In the genomic region with DNA sequence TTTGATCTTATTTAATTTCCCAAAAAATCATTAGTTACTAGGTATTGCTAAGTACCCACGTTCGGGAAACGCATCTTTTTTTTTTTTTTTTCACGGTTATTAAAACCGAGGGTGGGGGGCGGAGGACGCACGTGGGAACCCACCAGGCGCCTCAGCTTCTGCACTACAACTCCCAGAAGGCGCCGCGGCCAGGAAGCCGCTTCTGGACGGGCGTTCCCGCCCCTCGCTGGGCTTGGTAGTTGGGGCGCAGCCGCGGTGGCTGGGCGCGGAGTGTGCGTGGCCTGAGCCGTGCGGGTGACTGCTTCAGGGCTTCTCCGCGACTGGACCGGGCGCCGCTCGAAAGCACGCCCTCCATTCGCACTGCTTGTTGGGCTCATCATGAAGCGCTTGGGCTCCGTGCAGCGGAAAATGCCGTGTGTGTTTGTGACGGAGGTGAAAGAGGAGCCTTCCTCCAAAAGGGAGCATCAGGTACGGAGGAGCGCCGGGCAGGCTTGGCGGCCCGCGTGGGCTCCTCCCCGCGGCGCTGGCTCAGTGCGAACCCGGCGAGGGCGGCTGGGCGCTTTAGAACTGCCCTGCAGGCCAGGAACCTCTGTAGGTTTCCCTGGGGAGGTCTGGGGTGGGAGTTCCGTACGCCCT, we compare ENCODE assay signal across 8 cellular contexts. TPM values are rescaled to one million over a fixed set of nuclear protein-coding genes. Genes with fewer than 3 reads are reported as not detected.
DNase-seq lines count a peak whose midpoint lies in the region; ATAC-seq and TF ChIP-seq lines count a peak whose summit lies in the region.

No MANE protein-coding gene starts in this region.

- peaks cover 25% of the 10 kb centered on the region for H3K4me1 Mint-ChIP-seq in Calu3 (ENCODE audit: low read depth, unreplicated experiment)

- H3K9me3 ChIP-seq in HUES48 (ENCODE audit: control insufficient read depth, insufficient read depth, low read length) (no peaks in the 10 kb centered on the region), NT2/D1 (ENCODE audit: insufficient read depth, low read length) (peaks cover 6% of the 10 kb centered on the region; the same call in 1 of the 2 replicates)

- peaks cover 8% of the 10 kb centered on the region for H3K9me3 Mint-ChIP-seq in Calu3 (ENCODE audit: low read depth, unreplicated experiment)

- peaks cover 4% of the 10 kb centered on the region; the same call in 1 of the 2 replicates for H3K36me3 ChIP-seq in HUES48 (ENCODE audit: control insufficient read depth, insufficient read depth, low read length)
- peaks cover 10% of the 10 kb centered on the region for H3K36me3 ChIP-seq in NT2/D1 (ENCODE audit: insufficient read depth, insufficient read length, low read length)

- CTCF ChIA-PET in Calu3 (lab: Charles Lee) = interaction anchor here (0.6 kb wide), 2 partner anchors 557 to 1832 kb away, joined by 3 to 4 read pairs; no protein-coding TSS in a partner anchor

- peak overlapping the region; percentile 77 for H3K27ac Mint-ChIP-seq in Calu3 (ENCODE audit: unreplicated experiment)

- TF ChIP-seq CTCF in Calu3 (IDR thresholded peaks at IDR 0.05; ENCODE audit: unreplicated experiment) = no peak

- H3K9ac ChIP-seq in HUES48 (ENCODE audit: low read depth, low read length) (peak overlapping the region; percentile 79), NT2/D1 (ENCODE audit: insufficient read length, low read depth) (peak overlapping the region; percentile 98)

- peaks cover 20% of the 10 kb centered on the region for H3K36me3 Mint-ChIP-seq in Calu3 (ENCODE audit: insufficient read depth, unreplicated experiment)

- peak; percentile 100 for ATAC-seq in GM21423 (IDR thresholded peaks at IDR 0.05; ENCODE audit: unreplicated experiment)

- H3K4me1 ChIP-seq in HUES48 (ENCODE audit: control insufficient read depth, insufficient read depth, low read length) = peaks cover 25% of the 10 kb centered on the region
- H3K4me1 ChIP-seq in NT2/D1 (ENCODE audit: insufficient read depth, insufficient read length) = no peaks in the 10 kb centered on the region

- H3K4me3 Mint-ChIP-seq in Calu3 (ENCODE audit: low read depth, unreplicated experiment) = peak overlapping the region; percentile 99

- peak; percentile 90 for DNase-seq in Calu3
- DNase-seq in NT2/D1 (ENCODE audit: low read depth, low spot score) = peak; percentile 61
- peak; percentile 56 for DNase-seq in activated CD8-positive, alpha-beta memory T cell treated with anti-CD3 and anti-CD28 coated beads, Interleukin-2, amount 50 U/mL, for 24 hours (ENCODE audit: extremely low read depth)
- DNase-seq in epidermal melanocyte (ENCODE audit: insufficient read length, low spot score) = peak; percentile 67
- DNase-seq in middle frontal gyrus (ENCODE audit: extremely low spot score, low spot score) = peak; percentile 87
- DNase-seq in stimulated activated CD8-positive, alpha-beta memory T cell treated with anti-CD3 and anti-CD28 coated beads, Interleukin-2, amount 100 ng/mL, for 1 hour (ENCODE audit: low read depth in 2 of 2) = peak; percentile 65 to 74

- BruUV-seq in Calu3 (replicated peaks; lab: Mats Ljungman, UMichigan) = no TSS peak

- no peaks in the 10 kb centered on the region for H3K27me3 Mint-ChIP-seq in Calu3 (ENCODE audit: unreplicated experiment)

- peak overlapping the region; percentile 96 for H3K4me3 ChIP-seq in HUES48 (ENCODE audit: low read depth, low read length)
- H3K4me3 ChIP-seq in NT2/D1 (ENCODE audit: insufficient read length, low read depth) = peak overlapping the region; percentile 96

- H3K27me3 ChIP-seq in HUES48 (ENCODE audit: control insufficient read depth, insufficient read depth, low read length) (no peaks in the 10 kb centered on the region), NT2/D1 (ENCODE audit: insufficient read depth, insufficient read length) (no peaks in the 10 kb centered on the region)

- H3K27ac ChIP-seq in HUES48 (ENCODE audit: low read depth, low read length) = peak overlapping the region; percentile 26

- intact Hi-C loops in Calu3 (cut with micrococcal nuclease; ENCODE audit: unreplicated experiment) = no loop called here

RNA-seq across cellular contexts. Expression of gene C12orf50, which starts 6.2 kb away (rescaled TPM):
- total RNA-seq in Calu3 (2022) = 0.33 TPM in 1 of 2 replicates, not detected in the other

Comparison
In these comparisons a context has a peak if more than half of its experiments do, and no peak if none do; other contexts are left out.
1. Peak in every context shown above with its lines: DNase-seq, ATAC-seq, H3K4me3 ChIP-seq and H3K27ac ChIP-seq.